In the genomic region with DNA sequence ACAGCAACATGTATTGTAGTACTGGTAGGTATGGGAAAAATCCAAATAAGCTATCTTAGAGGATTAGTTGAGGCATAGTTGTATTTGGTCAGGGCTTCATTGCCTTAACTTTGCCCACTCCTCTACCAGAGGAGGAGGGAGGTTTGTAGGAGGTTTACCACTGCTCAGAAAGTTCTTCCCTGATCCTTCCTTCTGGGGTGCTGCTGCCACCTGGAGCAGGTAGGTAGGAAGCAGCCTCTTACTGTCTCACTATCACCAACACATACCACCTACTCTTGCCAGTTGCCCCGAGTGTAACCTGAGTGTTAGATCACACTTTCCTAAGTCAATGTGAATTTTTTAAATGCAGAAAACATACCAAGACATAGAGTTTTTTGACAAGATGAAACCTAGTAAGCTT, we compare ENCODE assay signal across 12 cellular contexts. TPM values are rescaled to one million over a fixed set of nuclear protein-coding genes. Genes with fewer than 3 reads are reported as not detected.
DNase-seq lines count a peak whose midpoint lies in the region; TF ChIP-seq lines count a peak whose summit lies in the region.
"Had no signal": no experiment of that assay in that cellular context is flagged by ENCODE, and none has a peak within 500 bp of the region (broad histone marks: within the 10 kb centered on the region; RNA-seq: fewer than 3 reads in every experiment).

No MANE protein-coding gene starts in this region.

- no peaks in the 10 kb centered on the region for H3K9me3 ChIP-seq in OCI-LY7 (ENCODE audit: low read length)
- no peaks in the 10 kb centered on the region for H3K9me3 ChIP-seq in esophagus squamous epithelium
- no peaks in the 10 kb centered on the region for H3K9me3 ChIP-seq in transverse colon
- H3K9me3 ChIP-seq: adrenal gland, ovary had no signal

- H3K4me1 ChIP-seq in OCI-LY7 (ENCODE audit: insufficient read depth, low read length, poor library complexity, severe bottlenecking) (no peaks in the 10 kb centered on the region), esophagus squamous epithelium (no peaks in the 10 kb centered on the region), transverse colon (no peaks in the 10 kb centered on the region)

- no peaks in the 10 kb centered on the region for H4K20me1 ChIP-seq in OCI-LY7 (ENCODE audit: insufficient read depth, low read length)

- H3K79me2 ChIP-seq in OCI-LY7 (ENCODE audit: insufficient read depth, low read depth, low read length): no peaks in the 10 kb centered on the region

- CTCF ChIA-PET in activated naive CD4-positive, alpha-beta T cell treated with anti-CD3 and anti-CD28 coated beads, Interleukin-2, amount 10 ng/mL, durations not matched to agents 7 days and 5 days (lab: Charles Lee): interaction anchor here (1.3 kb wide), 1 partner anchor 213 kb away, joined by 3 read pairs; no protein-coding TSS in a partner anchor
- CTCF ChIA-PET in OCI-LY7 (lab: Charles Lee; ENCODE audit: unreplicated experiment): no interaction called here

- BruUV-seq in OCI-LY7 (replicated peaks; lab: Mats Ljungman, UMichigan): no TSS peak

- DNase-seq in activated naive CD4-positive, alpha-beta T cell treated with anti-CD3 and anti-CD28 coated beads, Interleukin-2, amount 10 ng/mL, durations not matched to agents 7 days and 5 days: peak; percentile 22
- DNase-seq in activated naive CD4-positive, alpha-beta T cell (lab: John Stamatoyannopoulos, UW): no peak
- peak; percentile 11 for DNase-seq in OCI-LY7 (ENCODE audit: low spot score)
- DNase-seq in esophagus squamous epithelium (lab: John Stamatoyannopoulos, UW): no peak
- peak; percentile 40 for DNase-seq in transverse colon
- no peak for DNase-seq in glomerular visceral epithelial cell (ENCODE audit: extremely low spot score)
- no peak for DNase-seq in globus pallidus (ENCODE audit: low spot score)
- no peak for DNase-seq in KBM-7
- DNase-seq: adrenal gland, GF-D8, ovary had no signal

- H3K36me3 Mint-ChIP-seq in activated naive CD4-positive, alpha-beta T cell treated with anti-CD3 and anti-CD28 coated beads, Interleukin-2, amount 10 ng/mL, durations not matched to agents 7 days and 5 days: no peaks in the 10 kb centered on the region

- no peak for TF ChIP-seq EP300 in transverse colon (IDR thresholded peaks at IDR 0.05; ENCODE audit: low read depth)

- WGBS in esophagus squamous epithelium, 2 donors: 0 to 36% methylated on average over 1 of the region's 1 CpG
- 23% methylated on average over 1 of the region's 1 CpG; no CpG with 5 or more reads in 1 of the 2 donors for WGBS in transverse colon (ENCODE audit: low coverage in 1 of 2), 2 donors

- in situ Hi-C loops in transverse colon (cut with MboI; ENCODE audit: low pct_ligation_motif_present in 1 of 4, low pct_unique_long_range_greater_than_20kb in 1 of 4, low sequenced_read_pairs in 3 of 4): loop anchor here in 1 of 4 donors (10.0 kb wide), 1 partner anchor 216 kb away; the partner anchor contains the start of genes HECTD3 and UROD
- in situ Hi-C loops in KBM-7 (cut with MboI; ENCODE audit: low pct_unique_long_range_greater_than_20kb, low sequenced_read_pairs): no loop called here

- no peak overlapping the region for H3K4me3 Mint-ChIP-seq in activated naive CD4-positive, alpha-beta T cell treated with anti-CD3 and anti-CD28 coated beads, Interleukin-2, amount 10 ng/mL, durations not matched to agents 7 days and 5 days
- H3K4me3 Mint-ChIP-seq: T-helper 2 cell treated with Interferon-gamma antibody and Interleukin-4, amounts not matched to agents 5 μg/mL and 100 μg/mL, for 36 hours had no signal

- H3K4me3 ChIP-seq in OCI-LY7 (ENCODE audit: low read depth, low read length, poor library complexity, severe bottlenecking) (no peak overlapping the region), esophagus squamous epithelium (no peak overlapping the region), transverse colon (no peak overlapping the region)
- H3K4me3 ChIP-seq: adrenal gland, ovary had no signal

- H3K36me3 ChIP-seq in OCI-LY7 (ENCODE audit: insufficient read depth, low read length) (no peaks in the 10 kb centered on the region), esophagus squamous epithelium (no peaks in the 10 kb centered on the region), transverse colon (no peaks in the 10 kb centered on the region)
- H3K36me3 ChIP-seq: adrenal gland, ovary had no signal

- H3K27ac ChIP-seq in OCI-LY7 (ENCODE audit: low read depth, low read length, poor library complexity, severe bottlenecking): no peak overlapping the region
- H3K27ac ChIP-seq in esophagus squamous epithelium: no peak overlapping the region
- H3K27ac ChIP-seq in transverse colon: no peak overlapping the region
- H3K27ac ChIP-seq: adrenal gland, ovary had no signal

- no peaks in the 10 kb centered on the region for H3K9me3 Mint-ChIP-seq in activated naive CD4-positive, alpha-beta T cell treated with anti-CD3 and anti-CD28 coated beads, Interleukin-2, amount 10 ng/mL, durations not matched to agents 7 days and 5 days
- H3K9me3 Mint-ChIP-seq: T-helper 2 cell treated with Interferon-gamma antibody and Interleukin-4, amounts not matched to agents 5 μg/mL and 100 μg/mL, for 36 hours had no signal

- H3K9me2 ChIP-seq in OCI-LY7 (ENCODE audit: insufficient read depth, low read length): no peaks in the 10 kb centered on the region

- H3K27ac Mint-ChIP-seq in activated naive CD4-positive, alpha-beta T cell treated with anti-CD3 and anti-CD28 coated beads, Interleukin-2, amount 10 ng/mL, durations not matched to agents 7 days and 5 days: no peak overlapping the region
- H3K27ac Mint-ChIP-seq: T-helper 2 cell treated with Interferon-gamma antibody and Interleukin-4, amounts not matched to agents 5 μg/mL and 100 μg/mL, for 36 hours had no signal

- intact Hi-C loops in OCI-LY7 (cut with micrococcal nuclease; ENCODE audit: unreplicated experiment): loop anchor here (1.0 kb wide), 1 partner anchor 216 kb away; no protein-coding TSS in a partner anchor
- intact Hi-C loops in esophagus squamous epithelium (cut with DNase I): no loop called here
- intact Hi-C loops in transverse colon (cut with DNase I; ENCODE audit: low total_unique reads): loop anchor here (5.0 kb wide), 1 partner anchor 593 kb away; no protein-coding TSS in a partner anchor

- H3K27me3 Mint-ChIP-seq in activated naive CD4-positive, alpha-beta T cell treated with anti-CD3 and anti-CD28 coated beads, Interleukin-2, amount 10 ng/mL, durations not matched to agents 7 days and 5 days: no peaks in the 10 kb centered on the region

- no peak for TF ChIP-seq POLR2A in esophagus squamous epithelium (IDR thresholded peaks at IDR 0.05)
- no peak for TF ChIP-seq POLR2A in transverse colon (IDR thresholded peaks at IDR 0.05)

- POLR2A ChIA-PET in OCI-LY7 (lab: Charles Lee): no interaction called here

- H3K4me2 ChIP-seq in OCI-LY7 (ENCODE audit: low read length): no peak overlapping the region

- no peaks in the 10 kb centered on the region for H3K4me1 Mint-ChIP-seq in activated naive CD4-positive, alpha-beta T cell treated with anti-CD3 and anti-CD28 coated beads, Interleukin-2, amount 10 ng/mL, durations not matched to agents 7 days and 5 days

- TF ChIP-seq CTCF in OCI-LY7 (conservative IDR thresholded peaks at IDR 0.05; ENCODE audit: low read length) (peak; percentile 49), esophagus squamous epithelium (IDR thresholded peaks at IDR 0.05) (peak in 4 of 6 experiments; percentile 12 to 49 (median 22)), transverse colon (IDR thresholded peaks at IDR 0.05) (peak; percentile 30 to 57 (median 43))

- H3K27me3 ChIP-seq in esophagus squamous epithelium: no peaks in the 10 kb centered on the region
- H3K27me3 ChIP-seq in transverse colon: no peaks in the 10 kb centered on the region
- H3K27me3 ChIP-seq: adrenal gland, ovary had no signal

- H2AFZ ChIP-seq in OCI-LY7 (ENCODE audit: low read length): no peak overlapping the region

RNA-seq across cellular contexts. Expression of gene ZSWIM5, which starts 24.1 kb away (rescaled TPM):
- total RNA-seq in OCI-LY7 (2014; rRNA removed; shearing (Covaris generic)): 0.13 and 0.28 TPM in 2 replicates
- total RNA-seq in OCI-LY7 (2022) (0.26 and 0.42 TPM in 2 replicates), esophagus squamous epithelium (1 to 10 TPM in 2 of 4 donors, under 1 TPM in 2; 0.66 to 2.7 (median 1.6) TPM), transverse colon (10 to 100 TPM; 12.3 to 38.2 (median 13.7) TPM)

Comparison
In these comparisons a context has a peak if more than half of its experiments do, and no peak if none do; other contexts are left out.
1. DNase-seq: peak in activated naive CD4-positive, alpha-beta T cell treated with anti-CD3 and anti-CD28 coated beads, Interleukin-2, amount 10 ng/mL, durations not matched to agents 7 days and 5 days (single experiment), OCI-LY7 (single experiment) and transverse colon (single experiment); none in activated naive CD4-positive, alpha-beta T cell (0 of 4), esophagus squamous epithelium (single experiment), glomerular visceral epithelial cell (single experiment), globus pallidus (single experiment) and KBM-7 (single experiment).
2. Peak in every context shown above with its lines, with median percentiles within 50 percentile points of each other: CTCF ChIP-seq.